In genomic region chr4:1500231-1500965, GRCh38 we compare ENCODE assay signal across 2 cellular contexts.
TF ChIP-seq lines count a peak whose summit lies in the region.

No MANE protein-coding gene starts in this region.

TF ChIP-seq in GM23338, 12 proteins besides CTCF, POLR2A, EP300 and RAD21:
- no peak for TF ChIP-seq REST (IDR thresholded peaks at IDR 0.05; ENCODE audit: unreplicated experiment)
- no peak for TF ChIP-seq ZNF331 (CRISPR knock-in tag; IDR thresholded peaks at IDR 0.05; ENCODE audit: low read depth)
- TF ChIP-seq ETS1 (IDR thresholded peaks at IDR 0.05): no peak
- TF ChIP-seq STAT1 (IDR thresholded peaks at IDR 0.05; ENCODE audit: unreplicated experiment): no peak
- TF ChIP-seq EZH2 (IDR thresholded peaks at IDR 0.05; ENCODE audit: low read depth, unreplicated experiment): no peak
- no peak for TF ChIP-seq NANOG (IDR thresholded peaks at IDR 0.05; ENCODE audit: borderline replicate concordance)
- TF ChIP-seq POLR2AphosphoS5 (IDR thresholded peaks at IDR 0.05; ENCODE audit: low read depth): no peak
- no peak for TF ChIP-seq JUNB (IDR thresholded peaks at IDR 0.05; ENCODE audit: unreplicated experiment)
- TF ChIP-seq ZNF462 (CRISPR knock-in tag; IDR thresholded peaks at IDR 0.05): no peak
- TF ChIP-seq EZH2phosphoT487 (IDR thresholded peaks at IDR 0.05; ENCODE audit: unreplicated experiment): no peak
- no peak for TF ChIP-seq ZNF114 (CRISPR knock-in tag; IDR thresholded peaks at IDR 0.05)
- no peak for TF ChIP-seq CREB1 (CRISPR knock-in tag; IDR thresholded peaks at IDR 0.05; ENCODE audit: low read depth)

TF ChIP-seq in K562, 482 proteins besides CTCF, POLR2A, EP300 and RAD21:
- TF ChIP-seq RHOXF2B (CRISPR knock-in tag; conservative IDR thresholded peaks at IDR 0.05): no peak
- no peak for TF ChIP-seq NFE2 (IDR thresholded peaks at IDR 0.05; ENCODE audit: low read depth)
- no peak for TF ChIP-seq ARID1B (IDR thresholded peaks at IDR 0.05)
- no peak for TF ChIP-seq SMAD2 (IDR thresholded peaks at IDR 0.05; ENCODE audit: low read depth, low read length)
- TF ChIP-seq TSC22D4 (tag; IDR thresholded peaks at IDR 0.05): no peak
- no peak for TF ChIP-seq ZNF239 (CRISPR knock-in tag; IDR thresholded peaks at IDR 0.05)
- no peak for TF ChIP-seq MXI1 (IDR thresholded peaks at IDR 0.05; ENCODE audit: low read depth, low read length)
TF ChIP-seq in K562: peak in this region for 0.
